In the genomic region with DNA sequence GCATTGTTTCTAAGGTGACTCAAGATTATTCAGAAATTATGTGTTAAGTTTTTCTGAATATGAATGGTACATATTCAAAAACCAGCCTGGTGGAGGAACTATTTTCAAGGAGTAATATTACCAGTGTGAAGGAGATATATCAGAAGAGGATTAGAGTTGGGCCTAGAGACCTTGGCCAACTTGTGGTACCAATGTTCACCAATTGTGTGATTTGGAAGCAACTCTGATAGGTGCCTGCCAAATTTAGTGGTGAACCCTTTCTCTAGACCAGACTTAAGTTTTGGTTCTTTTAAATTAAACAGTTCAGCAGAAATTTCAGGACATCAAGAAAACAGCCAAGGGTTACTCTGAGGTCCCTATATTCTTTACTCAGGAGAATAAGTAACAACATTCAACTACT, we compare ENCODE assay signal across 26 cellular contexts.
"Had no signal": no experiment of that assay in that cellular context is flagged by ENCODE, and none has a peak within 500 bp of the region (broad histone marks: within the 10 kb centered on the region; RNA-seq: fewer than 3 reads in every experiment).

No MANE protein-coding gene starts in this region.

- H3K36me3 Mint-ChIP-seq: immature natural killer cell had no signal

- H3K4me3 ChIP-seq: colonic mucosa, esophagus squamous epithelium, gastrocnemius medialis, heart left ventricle, hepatocyte, left lung, lower lobe of right lung had no signal

- FAIRE-seq: endometrium, kidney had no signal

- H3K27me3 ChIP-seq: colonic mucosa, esophagus squamous epithelium, gastrocnemius medialis, heart left ventricle, hepatocyte, left lung had no signal

- H3K27ac Mint-ChIP-seq: dendritic cell treated with granulocyte-macrophage colony-stimulating factor and Interleukin-4, amounts not matched to agents 40 ng/mL and 50 ng/mL, for 4 days; effector memory CD8-positive, alpha-beta T cell; endodermal cell; immature natural killer cell had no signal

- DNase-seq: colonic mucosa; cortex of kidney; effector CD8-positive, alpha-beta T cell; effector memory CD8-positive, alpha-beta T cell; endodermal cell; erythroblast; esophagus squamous epithelium; foreskin fibroblast; gastrocnemius medialis; heart left ventricle; hypothalamus; immature natural killer cell; islet precursor cell; kidney; kidney glomerular epithelial cell; left colon; left lung; left ventricle myocardium superior; lower lobe of right lung; mesenchymal stem cell; midbrain had no signal

- H3K4me2 ChIP-seq: hepatocyte had no signal

- H3K4me1 ChIP-seq: colonic mucosa, esophagus squamous epithelium, gastrocnemius medialis, lower lobe of right lung had no signal

- H3K27me3 Mint-ChIP-seq: dendritic cell treated with granulocyte-macrophage colony-stimulating factor and Interleukin-4, amounts not matched to agents 40 ng/mL and 50 ng/mL, for 4 days; effector memory CD8-positive, alpha-beta T cell had no signal

- H3K4me3 Mint-ChIP-seq: dendritic cell treated with granulocyte-macrophage colony-stimulating factor and Interleukin-4, amounts not matched to agents 40 ng/mL and 50 ng/mL, for 4 days; effector memory CD8-positive, alpha-beta T cell; endodermal cell; immature natural killer cell had no signal

- H3K9me3 ChIP-seq: colonic mucosa, esophagus squamous epithelium, gastrocnemius medialis, heart left ventricle, left lung, lower lobe of right lung had no signal

- H3K36me3 ChIP-seq: colonic mucosa, esophagus squamous epithelium, gastrocnemius medialis, heart left ventricle, left lung, lower lobe of right lung had no signal

- H3K9me3 Mint-ChIP-seq: dendritic cell treated with granulocyte-macrophage colony-stimulating factor and Interleukin-4, amounts not matched to agents 40 ng/mL and 50 ng/mL, for 4 days; effector memory CD8-positive, alpha-beta T cell; endodermal cell; immature natural killer cell had no signal

- H2AFZ ChIP-seq: hepatocyte had no signal

- ATAC-seq: effector memory CD8-positive, alpha-beta T cell; esophagus mucosa; gastrocnemius medialis; heart left ventricle; left colon; left lung; left ventricle myocardium superior; lower lobe of right lung had no signal

- H3K27ac ChIP-seq: colonic mucosa, epithelial cell of prostate, esophagus squamous epithelium, gastrocnemius medialis, heart left ventricle, hepatocyte, left lung, lower lobe of right lung had no signal

- H3K79me2 ChIP-seq: hepatocyte had no signal
